ENCODE assay signal across 13 cellular contexts in the genomic region with DNA sequence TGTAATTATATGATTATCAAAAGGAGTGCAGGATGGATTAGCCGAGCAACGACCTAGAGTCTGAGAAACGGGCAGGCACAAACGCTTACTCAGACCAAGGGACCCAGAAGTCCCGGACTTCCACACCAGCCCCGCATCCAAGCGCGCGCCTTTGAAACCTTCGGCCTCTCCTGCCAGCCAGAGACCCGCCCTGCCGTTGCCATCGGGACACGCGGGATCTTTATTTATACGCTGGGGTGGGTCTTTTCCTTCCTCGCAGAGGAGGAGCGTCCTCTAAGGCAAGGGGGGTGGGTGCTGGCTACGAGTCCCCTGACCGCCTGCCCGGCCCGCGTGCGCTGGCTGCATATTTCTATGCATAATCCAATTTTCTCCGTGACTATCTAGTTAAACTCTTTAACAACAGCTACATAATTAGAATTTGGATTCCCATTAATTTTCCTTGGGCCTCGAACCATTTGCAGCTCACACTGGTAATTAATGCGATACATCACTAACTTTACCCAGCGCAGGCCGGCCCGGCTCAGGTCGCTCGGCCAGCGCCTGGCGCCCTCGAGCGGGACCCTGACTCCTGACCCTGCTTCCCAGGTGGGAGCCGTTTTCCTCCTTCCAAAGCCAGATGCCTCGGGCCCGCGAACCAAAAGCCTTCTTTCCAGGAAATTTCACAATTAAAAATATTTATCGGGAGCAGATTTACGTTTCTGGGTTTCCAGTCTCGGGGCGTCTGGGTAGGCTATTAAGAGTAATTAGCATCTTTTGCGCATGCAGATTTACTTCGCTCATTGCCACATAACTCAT. TPM values are rescaled to one million over a fixed set of nuclear protein-coding genes. Genes with fewer than 3 reads are reported as not detected.
DNase-seq lines count a peak whose midpoint lies in the region; ATAC-seq and TF ChIP-seq lines count a peak whose summit lies in the region.
"Had no signal": no experiment of that assay in that cellular context is flagged by ENCODE, and none has a peak within 500 bp of the region (broad histone marks: within the 10 kb centered on the region; RNA-seq: fewer than 3 reads in every experiment).

No MANE protein-coding gene starts in this region.

- H3K27ac ChIP-seq in SK-N-SH (ENCODE audit: low read depth in 2 of 2, low read length in 1 of 2) (no peak overlapping the region), GM23338 (ENCODE audit: low read depth) (no peak overlapping the region)
- H3K27ac ChIP-seq: ascending aorta, SJCRH30, thyroid gland had no signal

- H3K36me3 ChIP-seq in SK-N-SH (replicated peaks in 1 of 2; ENCODE audit: control insufficient read depth in 1 of 2, insufficient read depth in 2 of 2, low read length in 1 of 2) = no peaks in the 10 kb centered on the region
- no peaks in the 10 kb centered on the region for H3K36me3 ChIP-seq in GM23338 (ENCODE audit: insufficient read depth)
- H3K36me3 ChIP-seq: ascending aorta, SJCRH30, thyroid gland had no signal

- no peaks in the 10 kb centered on the region for H3F3A ChIP-seq in SK-N-SH (replicated peaks; ENCODE audit: insufficient read depth)
- H3F3A ChIP-seq in GM23338 (replicated peaks; ENCODE audit: low read depth) = 0 out of 2 replicates have a peak, but pooled peaks cover 5% of the 10 kb centered on the region

- no peak for TF ChIP-seq EP300 in SK-N-SH (IDR thresholded peaks at IDR 0.05; ENCODE audit: borderline replicate concordance in 1 of 2, low read depth in 1 of 2, low read length in 1 of 2)

- peak overlapping the region; percentile 44; the same call in 2 of the 3 replicates for H3K4me3 Mint-ChIP-seq in GM23338
- peak overlapping the region; percentile 71 for H3K4me3 Mint-ChIP-seq in activated naive CD8-positive, alpha-beta T cell treated with anti-CD3 and anti-CD28 coated beads for 36 hours
- peak overlapping the region; percentile 59 to 69 (median 60) for H3K4me3 Mint-ChIP-seq in nephron

- H3K27ac Mint-ChIP-seq in GM23338 (no peak overlapping the region), nephron (no peak overlapping the region)
- H3K27ac Mint-ChIP-seq in activated naive CD8-positive, alpha-beta T cell treated with anti-CD3 and anti-CD28 coated beads for 36 hours = no peak overlapping the region

- H3K9me3 ChIP-seq in SK-N-SH = no peaks in the 10 kb centered on the region
- H3K9me3 ChIP-seq: ascending aorta, SJCRH30, thyroid gland had no signal

- TF ChIP-seq CTCF in SK-N-SH (IDR thresholded peaks at IDR 0.05) = no peak
- no peak for TF ChIP-seq CTCF in GM23338 (conservative IDR thresholded peaks at IDR 0.05; ENCODE audit: low read depth in 2 of 2)
- TF ChIP-seq CTCF in nephron (IDR thresholded peaks at IDR 0.05; ENCODE audit: unreplicated experiment in 3 of 3) = no peak
- TF ChIP-seq CTCF in GM10266 (IDR thresholded peaks at IDR 0.05; ENCODE audit: control insufficient read depth, insufficient read depth, low read depth, missing control alignments) = no peak

- CTCF ChIA-PET in SK-N-SH (lab: Yijun Ruan, JAX) = interaction anchor here (1.0 to 12.5 kb wide), 11 partner anchors 12 to 624 kb away, joined by 4 to 164 read pairs (median 16); a partner anchor contains a TSS

- H3K4me2 ChIP-seq in SK-N-SH (peak overlapping the region; percentile 66; the same call in 1 of the 2 replicates), GM23338 (peak overlapping the region; percentile 76)

- POLR2A ChIA-PET in SK-N-SH (lab: Yijun Ruan, JAX) = interaction anchor here (0.5 kb wide), 1 partner anchor 305 kb away, joined by 3 read pairs; no protein-coding TSS in a partner anchor

- H3K36me3 Mint-ChIP-seq in GM23338 (ENCODE audit: low read depth) = no peaks in the 10 kb centered on the region; the same call in 2 of the 3 replicates
- no peaks in the 10 kb centered on the region for H3K36me3 Mint-ChIP-seq in activated naive CD8-positive, alpha-beta T cell treated with anti-CD3 and anti-CD28 coated beads for 36 hours
- no peaks in the 10 kb centered on the region for H3K36me3 Mint-ChIP-seq in nephron (ENCODE audit: low read depth)

- H3K4me1 Mint-ChIP-seq in GM23338 = peaks cover 29% of the 10 kb centered on the region
- peaks cover 27% of the 10 kb centered on the region for H3K4me1 Mint-ChIP-seq in activated naive CD8-positive, alpha-beta T cell treated with anti-CD3 and anti-CD28 coated beads for 36 hours
- peaks cover 36% of the 10 kb centered on the region for H3K4me1 Mint-ChIP-seq in nephron

- H4K20me1 ChIP-seq in SK-N-SH (ENCODE audit: insufficient read depth) (0 out of 2 replicates have a peak, but pooled peaks cover 4% of the 10 kb centered on the region), GM23338 (replicated peaks; ENCODE audit: insufficient read depth) (peaks cover 38% of the 10 kb centered on the region)

- H3K27me3 ChIP-seq in SK-N-SH (ENCODE audit: insufficient read depth) = peaks cover 84% of the 10 kb centered on the region
- peaks cover 99% of the 10 kb centered on the region for H3K27me3 ChIP-seq in GM23338 (ENCODE audit: insufficient read depth)
- H3K27me3 ChIP-seq: SJCRH30 had no signal

- H3K9me2 ChIP-seq in SK-N-SH (no peaks in the 10 kb centered on the region), GM23338 (ENCODE audit: insufficient read depth) (no peaks in the 10 kb centered on the region)

- no peak overlapping the region for H2AFZ ChIP-seq in SK-N-SH (ENCODE audit: low read depth)
- H2AFZ ChIP-seq in GM23338 = no peak overlapping the region

- H3K27me3 Mint-ChIP-seq in GM23338 (ENCODE audit: insufficient read depth, low read depth, poor library complexity) (peaks cover 96% of the 10 kb centered on the region), nephron (ENCODE audit: low read depth) (peaks cover 98% of the 10 kb centered on the region)
- peaks cover 100% of the 10 kb centered on the region for H3K27me3 Mint-ChIP-seq in activated naive CD8-positive, alpha-beta T cell treated with anti-CD3 and anti-CD28 coated beads for 36 hours

- H3K9me3 Mint-ChIP-seq in GM23338 = no peaks in the 10 kb centered on the region
- H3K9me3 Mint-ChIP-seq in activated naive CD8-positive, alpha-beta T cell treated with anti-CD3 and anti-CD28 coated beads for 36 hours = no peaks in the 10 kb centered on the region
- H3K9me3 Mint-ChIP-seq in nephron = no peaks in the 10 kb centered on the region

- WGBS in SK-N-SH (ENCODE audit: low lambda C conversion rate) = 27% methylated on average over 44 of the region's 46 CpGs

- H3K4me1 ChIP-seq in SK-N-SH (ENCODE audit: control insufficient read depth in 1 of 2, insufficient read depth in 2 of 2, low read depth in 1 of 2, low read length in 1 of 2) (peaks cover 0 to 35% of the 10 kb centered on the region in 2 experiments; a peak in 2 of 4 replicates), GM23338 (ENCODE audit: insufficient read depth) (peaks cover 24% of the 10 kb centered on the region)

- no peak overlapping the region for H3K9ac ChIP-seq in SK-N-SH

- peak overlapping the region; percentile 25 to 44; a peak in 2 of 4 replicates for H3K4me3 ChIP-seq in SK-N-SH (ENCODE audit: low read depth in 2 of 2, low read length in 1 of 2)
- H3K4me3 ChIP-seq in GM23338 = peak overlapping the region; percentile 49
- H3K4me3 ChIP-seq: SJCRH30, thyroid gland had no signal

- TF ChIP-seq RAD21 in SK-N-SH (IDR thresholded peaks at IDR 0.05; ENCODE audit: low read length) = no peak

- no peak for DNase-seq in SK-N-SH
- peak; percentile 54 for DNase-seq in GM23338 (ENCODE audit: low spot score)
- DNase-seq in activated naive CD8-positive, alpha-beta T cell treated with anti-CD3 and anti-CD28 coated beads for 36 hours = no peak
- DNase-seq in activated effector memory CD4-positive, alpha-beta T cell treated with anti-CD3 and anti-CD28 coated beads, Interleukin-2, amount 50 U/mL, for 16 hours = no peak
- DNase-seq in GM10266 (ENCODE audit: extremely low spot score) = no peak
- DNase-seq in AG08395 (ENCODE audit: low spot score) = no peak
- DNase-seq: activated CD4-positive, alpha-beta T cell treated with anti-CD3 and anti-CD28 coated beads, Interleukin-2, amount 50 U/mL, for 1 hour; MV-4-11; SJCRH30 had no signal

- H3K79me2 ChIP-seq in SK-N-SH (ENCODE audit: insufficient read depth) = no peaks in the 10 kb centered on the region
- H3K79me2 ChIP-seq in GM23338 (replicated peaks; ENCODE audit: insufficient read depth) = no peaks in the 10 kb centered on the region

- ATAC-seq in SK-N-SH treated with all-trans-retinoic acid at 6 μM for 48 hours (no peak), GM23338 (peak; percentile 5; the same call in 2 of the 3 replicates)

TF ChIP-seq in SK-N-SH, 30 proteins besides CTCF, POLR2A, EP300 and RAD21:
- TF ChIP-seq EZH2phosphoT487 (IDR thresholded peaks at IDR 0.05; ENCODE audit: borderline replicate concordance, low read depth) (peak; percentile 39), NRF1 (IDR thresholded peaks at IDR 0.05; ENCODE audit: low read depth, low read length) (no peak), RCOR1 (IDR thresholded peaks at IDR 0.05; ENCODE audit: low read length) (no peak)

TF ChIP-seq in SK-N-SH treated with all-trans-retinoic acid at 6 μM for 48 hours, 23 proteins besides CTCF, POLR2A, EP300 and RAD21:
- TF ChIP-seq BACH2 (CRISPR knock-in tag; IDR thresholded peaks at IDR 0.05; ENCODE audit: borderline replicate concordance) (no peak), CSDC2 (CRISPR knock-in tag; IDR thresholded peaks at IDR 0.05) (no peak), ZNF8 (CRISPR knock-in tag; IDR thresholded peaks at IDR 0.05) (no peak), GLIS3 (CRISPR knock-in tag; IDR thresholded peaks at IDR 0.05) (no peak)
TF ChIP-seq in SK-N-SH treated with all-trans-retinoic acid at 6 μM for 48 hours: peak in this region for 0.

TF ChIP-seq in GM23338, 12 proteins besides CTCF, POLR2A, EP300 and RAD21:
- TF ChIP-seq EZH2 (IDR thresholded peaks at IDR 0.05; ENCODE audit: low read depth, unreplicated experiment) = peak; percentile 89
- TF ChIP-seq JUNB (IDR thresholded peaks at IDR 0.05; ENCODE audit: unreplicated experiment) = no peak
- TF ChIP-seq EZH2phosphoT487 (IDR thresholded peaks at IDR 0.05; ENCODE audit: unreplicated experiment) = peak; percentile 9

RNA-seq across cellular contexts. Expression of a gene that starts 12.4 kb away (rescaled TPM):
- not detected in 2 replicates for polyA plus RNA-seq in SK-N-SH (2012; rRNA removed)
- not detected in 2 replicates for polyA plus RNA-seq in SK-N-SH (2012; cell fraction: cytosol; rRNA removed)
- not detected in 2 replicates for polyA plus RNA-seq in SK-N-SH (2012; cell fraction: nucleus; rRNA removed)
- not detected in 2 replicates for total RNA-seq in GM23338 (2014; rRNA removed; shearing (Covaris generic))
- polyA plus RNA-seq in GM23338 (2016; fragmentation: Nextera tagmentation; extraction: Ambion mirVana) = not detected in 2 replicates
- not detected for total RNA-seq in activated naive CD8-positive, alpha-beta T cell treated with anti-CD3 and anti-CD28 coated beads for 36 hours
- total RNA-seq: ascending aorta, thyroid gland had no signal
